ENCODE assay signal across 35 cellular contexts in genomic region chr3:65230251-65231140, GRCh38.
DNase-seq lines count a peak whose midpoint lies in the region; ATAC-seq, FAIRE-seq and TF ChIP-seq lines count a peak whose summit lies in the region.
"Had no signal": no experiment of that assay in that cellular context is flagged by ENCODE, and none has a peak within 500 bp of the region (broad histone marks: within the 10 kb centered on the region; RNA-seq: fewer than 3 reads in every experiment).

No MANE protein-coding gene starts in this region.

- no peaks in the 10 kb centered on the region for H3K36me3 ChIP-seq in H1 (ENCODE audit: control insufficient read depth in 2 of 4, insufficient read depth in 4 of 4, low read length in 3 of 4)
- H3K36me3 ChIP-seq: HAP-1, heart right ventricle, SJCRH30 had no signal

- H3K27ac ChIP-seq in H1 (ENCODE audit: low read depth, low read length) = no peak overlapping the region
- H3K27ac ChIP-seq: A549, heart right ventricle, parathyroid adenoma, SJCRH30, testis had no signal

- in situ Hi-C loops in ACHN (cut with HindIII; ENCODE audit: low pct_ligation_motif_present, low pct_unique_long_range_greater_than_20kb, low sequenced_read_pairs) = no loop called here

- no peaks in the 10 kb centered on the region for H4K20me1 ChIP-seq in H1 (replicated peaks in 1 of 2; ENCODE audit: control insufficient read depth in 1 of 2, insufficient read depth in 2 of 2, low read length in 2 of 2)

- no peak overlapping the region for H3K4me3 ChIP-seq in H1 (ENCODE audit: extremely low read depth in 1 of 4, insufficient read depth in 2 of 4, low read depth in 3 of 4, low read length in 4 of 4)
- H3K4me3 ChIP-seq: A549, HAP-1, heart right ventricle, SJCRH30, testis had no signal

- FAIRE-seq in H1 (lab: Jason Lieb, UNC) = no peak
- FAIRE-seq: A549, small intestine had no signal

- no peak overlapping the region for H2BK12ac ChIP-seq in H1 (ENCODE audit: low read depth, low read length)

- no peaks in the 10 kb centered on the region for H3K36me3 Mint-ChIP-seq in mesothelial cell of epicardium
- H3K36me3 Mint-ChIP-seq: activated naive CD8-positive, alpha-beta T cell; CD8-positive, alpha-beta T cell; T-cell had no signal

- H2BK20ac ChIP-seq in H1 (ENCODE audit: low read length) = no peak overlapping the region

- POLR2A ChIA-PET in H1 (lab: Charles Lee; ENCODE audit: partially characterized antibody) = no interaction called here

- no peak overlapping the region for H3K9ac ChIP-seq in H1 (replicated peaks in 1 of 4; ENCODE audit: extremely low read depth in 1 of 4, low read depth in 3 of 4, low read length in 3 of 4)
- H3K9ac ChIP-seq: parathyroid adenoma had no signal

- H3K27ac Mint-ChIP-seq in mesothelial cell of epicardium = peak overlapping the region; percentile 22
- H3K27ac Mint-ChIP-seq: activated B cell treated with CpG ODN at 0.5 μM for 24 hours; activated naive CD8-positive, alpha-beta T cell; CD8-positive, alpha-beta T cell; effector memory CD8-positive, alpha-beta T cell; IgD-negative memory B cell; stimulated activated naive CD8-positive, alpha-beta T cell treated with anti-CD3 and anti-CD28 coated beads, Interleukin-15, Interleukin-2, amounts not matched to agents 100 ng/mL and 50 ng/mL, for 24 hours; T-cell had no signal

- H3K14ac ChIP-seq in H1 (ENCODE audit: insufficient read length) = no peak overlapping the region

- no peak for TF ChIP-seq POLR2A in H1 (IDR thresholded peaks at IDR 0.05; ENCODE audit: control extremely low read depth in 1 of 2, low read depth in 2 of 2, low read length in 2 of 2)

- peak; percentile 24 for DNase-seq in AG08395 (ENCODE audit: low spot score)
- peak; percentile 27 for DNase-seq in NCI-H2227 treated with DMSO at 0.1 percent for 48 hours (lab: John Stamatoyannopoulos, UW)
- no peak for DNase-seq in H1 (ENCODE audit: low read depth in 1 of 2, low spot score in 2 of 2)
- DNase-seq in mesothelial cell of epicardium (ENCODE audit: low spot score in 2 of 2, unreplicated experiment in 2 of 2) = no peak
- DNase-seq in cerebellar nuclear complex (lab: John Stamatoyannopoulos, UW) = no peak
- no peak for DNase-seq in NCI-H446 (lab: John Stamatoyannopoulos, UW)
- DNase-seq in ACHN = no peak
- DNase-seq: activated B cell treated with CpG ODN at 0.5 μM for 24 hours; activated CD4-positive, alpha-beta T cell treated with anti-CD3 and anti-CD28 coated beads, Interleukin-2, amount 50 U/mL, for 1 hour; activated effector memory CD4-positive, alpha-beta T cell treated with Interleukin-2 at 50 U/mL for 16 hours; activated T-cell treated with anti-CD3 and anti-CD28 coated beads, Interleukin-2, amount 50 U/mL, for 1 hour; anterior cingulate cortex; CD8-positive, alpha-beta T cell; effector memory CD8-positive, alpha-beta T cell; foreskin melanocyte; heart right ventricle; left cardiac atrium; NCI-H1048; NCI-H1694; NCI-H510A treated with DMSO at 0.1 percent for 48 hours; RPMI8226; SJCRH30; small intestine; stimulated activated CD4-positive, alpha-beta T cell treated with anti-CD3 and anti-CD28 coated beads, Interleukin-1b, Interleukin-23, amount 100 ng/mL, for 48 hours; stimulated activated CD8-positive, alpha-beta memory T cell treated with anti-CD3 and anti-CD28 coated beads, Interleukin-4, amount 100 ng/mL, for 48 hours; T-cell; testis had no signal

- no peak overlapping the region for H3K4ac ChIP-seq in H1 (replicated peaks; ENCODE audit: insufficient read length, low read depth, low read length)

- H3K23ac ChIP-seq in H1 (ENCODE audit: insufficient read length) = no peak overlapping the region

- no peak overlapping the region for H3K18ac ChIP-seq in H1 (ENCODE audit: extremely low read depth, low read length)

- no peak overlapping the region for H4K5ac ChIP-seq in H1 (ENCODE audit: insufficient read length, low read depth, low read length)

- H2AFZ ChIP-seq in H1 (ENCODE audit: low read length) = 0 out of 2 replicates have a peak overlapping the region, but pooled peaks have one; percentile 25
- H2AFZ ChIP-seq: parathyroid adenoma had no signal

- H3K79me2 ChIP-seq in H1 (ENCODE audit: control insufficient read depth in 1 of 2, insufficient read depth in 2 of 2, low read length in 2 of 2) = no peaks in the 10 kb centered on the region
- H3K79me2 ChIP-seq: parathyroid adenoma had no signal

- H3K27me3 ChIP-seq in H1 (replicated peaks in 1 of 4; ENCODE audit: control insufficient read depth in 3 of 4, extremely low read depth in 1 of 4, insufficient read depth in 3 of 4, low read length in 3 of 4) = no peaks in the 10 kb centered on the region; a peak in 1 of 7 replicates
- H3K27me3 ChIP-seq: heart right ventricle, SJCRH30, testis had no signal

- no peaks in the 10 kb centered on the region for H3K23me2 ChIP-seq in H1 (ENCODE audit: low read depth, low read length)

- no peak overlapping the region for H3K4me3 Mint-ChIP-seq in mesothelial cell of epicardium
- H3K4me3 Mint-ChIP-seq: activated B cell treated with CpG ODN at 0.5 μM for 24 hours; activated naive CD8-positive, alpha-beta T cell; CD8-positive, alpha-beta T cell; effector memory CD8-positive, alpha-beta T cell; neural crest cell; stimulated activated naive CD8-positive, alpha-beta T cell treated with anti-CD3 and anti-CD28 coated beads, Interleukin-15, Interleukin-2, amounts not matched to agents 100 ng/mL and 50 ng/mL, for 24 hours; T-cell had no signal

- H3K4me2 ChIP-seq in H1 (ENCODE audit: insufficient read depth in 1 of 2, low read depth in 2 of 2, low read length in 2 of 2) = no peak overlapping the region
- H3K4me2 ChIP-seq: A549 had no signal

- H3K4me1 Mint-ChIP-seq in mesothelial cell of epicardium = peaks cover 23% of the 10 kb centered on the region
- H3K4me1 Mint-ChIP-seq: activated B cell treated with CpG ODN at 0.5 μM for 24 hours, IgD-negative memory B cell, neural crest cell, T-cell had no signal

- no peaks in the 10 kb centered on the region; a peak in 1 of 7 replicates for H3K4me1 ChIP-seq in H1 (replicated peaks in 1 of 4; ENCODE audit: control insufficient read depth in 3 of 4, insufficient read depth in 4 of 4, low read length in 3 of 4)
- H3K4me1 ChIP-seq: A549, HAP-1, heart right ventricle, parathyroid adenoma, SJCRH30, testis had no signal

- H4K8ac ChIP-seq in H1 (ENCODE audit: extremely low read depth, insufficient read depth, low read length) = no peak overlapping the region

- H2BK5ac ChIP-seq in H1 (ENCODE audit: low read depth, low read length) = no peak overlapping the region

- TF ChIP-seq EP300 in H1 (IDR thresholded peaks at IDR 0.05; ENCODE audit: borderline replicate concordance in 1 of 2, low read depth in 2 of 2, low read length in 2 of 2) = no peak

- H2AK5ac ChIP-seq in H1 (ENCODE audit: low read depth, low read length) = no peak overlapping the region

- H3K9me3 ChIP-seq in H1 (ENCODE audit: insufficient read depth in 2 of 2, low read depth in 1 of 2, low read length in 1 of 2) = no peaks in the 10 kb centered on the region
- H3K9me3 ChIP-seq: A549, HAP-1, heart right ventricle, SJCRH30, testis had no signal

- H3K79me1 ChIP-seq in H1 (ENCODE audit: low read depth, low read length) = no peaks in the 10 kb centered on the region

- no peak overlapping the region for H2BK15ac ChIP-seq in H1 (ENCODE audit: low read length)

- H2BK120ac ChIP-seq in H1 (replicated peaks; ENCODE audit: low read depth, low read length) = no peak overlapping the region

- TF ChIP-seq RAD21 in H1 (IDR thresholded peaks at IDR 0.05 in 1 of 2, conservative IDR thresholded peaks at IDR 0.05 in 1 of 2; ENCODE audit: low read depth in 2 of 2, low read length in 2 of 2) = no peak

- H4K91ac ChIP-seq in H1 (replicated peaks; ENCODE audit: insufficient read length, low read length) = no peak overlapping the region

- H3K27me3 Mint-ChIP-seq in mesothelial cell of epicardium (ENCODE audit: low read depth) = no peaks in the 10 kb centered on the region
- H3K27me3 Mint-ChIP-seq: activated B cell treated with CpG ODN at 0.5 μM for 24 hours; effector memory CD8-positive, alpha-beta T cell; IgD-negative memory B cell; stimulated activated naive CD8-positive, alpha-beta T cell treated with anti-CD3 and anti-CD28 coated beads, Interleukin-15, Interleukin-2, amounts not matched to agents 100 ng/mL and 50 ng/mL, for 24 hours; T-cell had no signal

- TF ChIP-seq CTCF in H1 (IDR thresholded peaks at IDR 0.05; ENCODE audit: control extremely low read depth in 1 of 3, insufficient read depth in 1 of 3, low read depth in 1 of 3, low read length in 3 of 3) (no peak), mesothelial cell of epicardium (IDR thresholded peaks at IDR 0.05; ENCODE audit: unreplicated experiment) (no peak)

- no peak overlapping the region for H3K56ac ChIP-seq in H1 (replicated peaks; ENCODE audit: insufficient read length, low read depth, low read length)

- CTCF ChIA-PET in H1 (lab: Charles Lee; ENCODE audit: partially characterized antibody) = interaction anchor here (0.7 to 2.4 kb wide), 2 partner anchors 14 to 182 kb away, joined by 3 to 8 read pairs; no protein-coding TSS in a partner anchor

- 89% methylated on average over 14 of the region's 14 CpGs; no CpG with 5 or more reads in 1 of the 2 experiments for whole genome bisulfite sequencing in H1 (ENCODE audit: extremely low coverage in 1 of 2, insufficient coverage in 1 of 2, insufficient read length in 1 of 2, insufficient replicate concordance in 2 of 2, low coverage in 1 of 2, low lambda C conversion rate in 2 of 2, missing lambda C conversion rate in 1 of 2), 2 experiments

- no peak for ATAC-seq in GM21786 (IDR thresholded peaks at IDR 0.05; ENCODE audit: unreplicated experiment)
- ATAC-seq: A549; CD8-positive, alpha-beta T cell; effector memory CD8-positive, alpha-beta T cell; heart right ventricle; T-cell had no signal

- no peaks in the 10 kb centered on the region for H3K9me3 Mint-ChIP-seq in mesothelial cell of epicardium
- H3K9me3 Mint-ChIP-seq: neural crest cell; stimulated activated naive CD8-positive, alpha-beta T cell treated with anti-CD3 and anti-CD28 coated beads, Interleukin-15, Interleukin-2, amounts not matched to agents 100 ng/mL and 50 ng/mL, for 24 hours had no signal

TF ChIP-seq in H1, 55 proteins besides CTCF, POLR2A, EP300 and RAD21 (continues in another document):
- TF ChIP-seq GABPA (IDR thresholded peaks at IDR 0.05; ENCODE audit: borderline replicate concordance, insufficient read depth, low read length) (no peak), SIN3A (conservative IDR thresholded peaks at IDR 0.05 in 1 of 2, IDR thresholded peaks at IDR 0.05 in 1 of 2; ENCODE audit: low read depth in 1 of 2, low read length in 2 of 2) (no peak), NANOG (IDR thresholded peaks at IDR 0.05; ENCODE audit: insufficient read depth, low read depth, low read length, poor library complexity, severe bottlenecking) (no peak), SP2 (IDR thresholded peaks at IDR 0.05; ENCODE audit: low read length) (no peak), ASH2L (IDR thresholded peaks at IDR 0.05; ENCODE audit: low read length) (no peak), POU5F1 (IDR thresholded peaks at IDR 0.05; ENCODE audit: low read depth, low read length) (no peak), PHF8 (conservative IDR thresholded peaks at IDR 0.05; ENCODE audit: low read depth, low read length) (no peak), SUZ12 (IDR thresholded peaks at IDR 0.05; ENCODE audit: low read length) (no peak), YY1 (IDR thresholded peaks at IDR 0.05; ENCODE audit: low read depth, low read length) (no peak)

Comparison
In these comparisons a context has a peak if more than half of its experiments do, and no peak if none do; other contexts are left out.
1. DNase-seq: peak in AG08395 (single experiment) and NCI-H2227 treated with DMSO at 0.1 percent for 48 hours (single experiment); none in H1 (0 of 2), mesothelial cell of epicardium (0 of 2), cerebellar nuclear complex (0 of 2), NCI-H446 (0 of 2) and ACHN (single experiment).